8 cellular contexts compared by ENCODE assay signal in genomic region chr5:134184155-134185135, GRCh38. TPM values are rescaled to one million over a fixed set of nuclear protein-coding genes. Genes with fewer than 3 reads are reported as not detected.
DNase-seq lines count a peak whose midpoint lies in the region; ATAC-seq and TF ChIP-seq lines count a peak whose summit lies in the region.

No MANE protein-coding gene starts in this region.

- H3K4me1 Mint-ChIP-seq in activated CD8-positive, alpha-beta memory T cell treated with anti-CD3 and anti-CD28 coated beads, Interleukin-2, amount 10 ng/mL, durations not matched to agents 7 days and 5 days, result no peaks in the 10 kb centered on the region
- peaks cover 0 to 5% (median 0%) of the 10 kb centered on the region in 7 donors for H3K4me1 Mint-ChIP-seq in naive thymus-derived CD4-positive, alpha-beta T cell
- peaks cover 7% of the 10 kb centered on the region for H3K4me1 Mint-ChIP-seq in stimulated activated memory B cell treated with anti-CD40 and anti-IgM and Interleukin-4, amounts not matched to agents 10 μg/mL and 1 μg/mL and 100 μg/mL, for 72 hours

- no peaks in the 10 kb centered on the region for H3K36me3 ChIP-seq in naive thymus-derived CD4-positive, alpha-beta T cell (ENCODE audit: control insufficient read depth in 2 of 3, insufficient read depth in 3 of 3, low read length in 3 of 3)

- no peak overlapping the region for H3K27ac ChIP-seq in naive thymus-derived CD4-positive, alpha-beta T cell (ENCODE audit: low read depth, low read length)

- no peak overlapping the region for H3K27ac Mint-ChIP-seq in activated CD8-positive, alpha-beta memory T cell treated with anti-CD3 and anti-CD28 coated beads, Interleukin-2, amount 10 ng/mL, durations not matched to agents 7 days and 5 days
- peak overlapping the region in 1 of 9 donors; percentile 16 for H3K27ac Mint-ChIP-seq in naive thymus-derived CD4-positive, alpha-beta T cell
- H3K27ac Mint-ChIP-seq in stimulated activated memory B cell treated with anti-CD40 and anti-IgM and Interleukin-4, amounts not matched to agents 10 μg/mL and 1 μg/mL and 100 μg/mL, for 72 hours, result no peak overlapping the region

- peak; percentile 83 for ATAC-seq in HG03045 (IDR thresholded peaks at IDR 0.05; ENCODE audit: unreplicated experiment)
- ATAC-seq in activated CD8-positive, alpha-beta memory T cell treated with anti-CD3 and anti-CD28 coated beads, Interleukin-2, amount 10 ng/mL, durations not matched to agents 7 days and 5 days, result peak; percentile 96
- ATAC-seq in naive thymus-derived CD4-positive, alpha-beta T cell, result peak; percentile 94
- ATAC-seq in stimulated activated memory B cell treated with anti-CD40 and anti-IgM and Interleukin-4, amounts not matched to agents 10 μg/mL and 1 μg/mL and 100 μg/mL, for 72 hours, result peak; percentile 92

- no peaks in the 10 kb centered on the region for H3K4me1 ChIP-seq in naive thymus-derived CD4-positive, alpha-beta T cell (ENCODE audit: control insufficient read depth in 2 of 2, insufficient read depth in 2 of 2, low read length in 2 of 2)

- H3K36me3 Mint-ChIP-seq in activated CD8-positive, alpha-beta memory T cell treated with anti-CD3 and anti-CD28 coated beads, Interleukin-2, amount 10 ng/mL, durations not matched to agents 7 days and 5 days, result no peaks in the 10 kb centered on the region
- H3K36me3 Mint-ChIP-seq in naive thymus-derived CD4-positive, alpha-beta T cell, result no peaks in the 10 kb centered on the region
- H3K36me3 Mint-ChIP-seq in stimulated activated memory B cell treated with anti-CD40 and anti-IgM and Interleukin-4, amounts not matched to agents 10 μg/mL and 1 μg/mL and 100 μg/mL, for 72 hours, result no peaks in the 10 kb centered on the region

- no peaks in the 10 kb centered on the region for H3K27me3 ChIP-seq in naive thymus-derived CD4-positive, alpha-beta T cell (ENCODE audit: control insufficient read depth in 2 of 2, insufficient read depth in 2 of 2, low read length in 2 of 2)

- TF ChIP-seq CTCF in epithelial cell of esophagus (IDR thresholded peaks at IDR 0.05; ENCODE audit: insufficient read depth, low read depth, low read length, missing control alignments), result peak; percentile 97

- no peaks in the 10 kb centered on the region for H3K9me3 Mint-ChIP-seq in activated CD8-positive, alpha-beta memory T cell treated with anti-CD3 and anti-CD28 coated beads, Interleukin-2, amount 10 ng/mL, durations not matched to agents 7 days and 5 days (ENCODE audit: low read depth)
- H3K9me3 Mint-ChIP-seq in naive thymus-derived CD4-positive, alpha-beta T cell, result no peaks in the 10 kb centered on the region
- H3K9me3 Mint-ChIP-seq in stimulated activated memory B cell treated with anti-CD40 and anti-IgM and Interleukin-4, amounts not matched to agents 10 μg/mL and 1 μg/mL and 100 μg/mL, for 72 hours, result no peaks in the 10 kb centered on the region

- H3K4me3 ChIP-seq in epithelial cell of esophagus (ENCODE audit: low read length), result no peak overlapping the region
- H3K4me3 ChIP-seq in naive thymus-derived CD4-positive, alpha-beta T cell (ENCODE audit: low read length), result no peak overlapping the region

- no peaks in the 10 kb centered on the region for H3K9me3 ChIP-seq in naive thymus-derived CD4-positive, alpha-beta T cell (ENCODE audit: control insufficient read depth in 2 of 3, low read length in 3 of 3)

- intact Hi-C loops in naive thymus-derived CD4-positive, alpha-beta T cell (cut with micrococcal nuclease), result loop anchor here (1.0 to 2.0 kb wide), 6 partner anchors 42 to 402 kb away; partner anchors contain the start of gene PPP2CA (in 2 of the 2)

- CTCF ChIA-PET in activated CD8-positive, alpha-beta memory T cell treated with anti-CD3 and anti-CD28 coated beads, Interleukin-2, amount 10 ng/mL, durations not matched to agents 7 days and 5 days (lab: Charles Lee), result interaction anchor here (0.7 to 3.8 kb wide), 24 partner anchors 8 to 466 kb away, joined by 3 to 48 read pairs (median 3); partner anchors contain the start of gene PPP2CA
- CTCF ChIA-PET in naive thymus-derived CD4-positive, alpha-beta T cell (lab: Charles Lee), result interaction anchor here (0.5 to 4.5 kb wide), 14 partner anchors 9 to 682 kb away, joined by 3 to 30 read pairs (median 3); no protein-coding TSS in a partner anchor

- DNase-seq in NCI-H510A treated with DMSO at 0.1 percent for 48 hours (lab: John Stamatoyannopoulos, UW), result peak; percentile 14
- DNase-seq in NCI-H510A (lab: John Stamatoyannopoulos, UW), result no peak
- peak; percentile 45 to 78 for DNase-seq in NOMO-1 (lab: John Stamatoyannopoulos, UW; ENCODE audit: unreplicated experiment in 2 of 2)
- DNase-seq in activated CD8-positive, alpha-beta memory T cell treated with anti-CD3 and anti-CD28 coated beads, Interleukin-2, amount 10 ng/mL, durations not matched to agents 7 days and 5 days, result peak; percentile 84
- peak; percentile 70 for DNase-seq in epithelial cell of esophagus (ENCODE audit: low read depth)
- peak; percentile 52 to 83 (median 65) for DNase-seq in naive thymus-derived CD4-positive, alpha-beta T cell

- H3K4me3 Mint-ChIP-seq in activated CD8-positive, alpha-beta memory T cell treated with anti-CD3 and anti-CD28 coated beads, Interleukin-2, amount 10 ng/mL, durations not matched to agents 7 days and 5 days, result no peak overlapping the region
- H3K4me3 Mint-ChIP-seq in naive thymus-derived CD4-positive, alpha-beta T cell, result no peak overlapping the region
- H3K4me3 Mint-ChIP-seq in stimulated activated memory B cell treated with anti-CD40 and anti-IgM and Interleukin-4, amounts not matched to agents 10 μg/mL and 1 μg/mL and 100 μg/mL, for 72 hours, result no peak overlapping the region

- POLR2A ChIA-PET in naive thymus-derived CD4-positive, alpha-beta T cell (lab: Charles Lee), result interaction anchor here (0.8 to 3.1 kb wide), 4 partner anchors 14 to 50 kb away, joined by 3 to 16 read pairs (median 4); partner anchors contain the start of gene PPP2CA

- peaks cover 2% of the 10 kb centered on the region for H3K27me3 Mint-ChIP-seq in activated CD8-positive, alpha-beta memory T cell treated with anti-CD3 and anti-CD28 coated beads, Interleukin-2, amount 10 ng/mL, durations not matched to agents 7 days and 5 days
- peaks cover 0 to 4% (median 0%) of the 10 kb centered on the region in 5 donors for H3K27me3 Mint-ChIP-seq in naive thymus-derived CD4-positive, alpha-beta T cell
- H3K27me3 Mint-ChIP-seq in stimulated activated memory B cell treated with anti-CD40 and anti-IgM and Interleukin-4, amounts not matched to agents 10 μg/mL and 1 μg/mL and 100 μg/mL, for 72 hours, result no peaks in the 10 kb centered on the region

RNA-seq across cellular contexts. Expression of gene SKP1, which starts 7.7 kb away (rescaled TPM):
- 100 to 1,000 TPM; 172 to 189 TPM for total RNA-seq in activated CD8-positive, alpha-beta memory T cell treated with anti-CD3 and anti-CD28 coated beads, Interleukin-2, amount 10 ng/mL, durations not matched to agents 7 days and 5 days
- 100 to 1,000 TPM; 224 to 287 (median 268) TPM for total RNA-seq in naive thymus-derived CD4-positive, alpha-beta T cell
- 1,000 to 10,000 TPM; 1,257 to 1,361 TPM for polyA plus RNA-seq in naive thymus-derived CD4-positive, alpha-beta T cell

RNA-seq across cellular contexts. Expression of gene PPP2CA, which starts 41.4 kb away (rescaled TPM):
- total RNA-seq in activated CD8-positive, alpha-beta memory T cell treated with anti-CD3 and anti-CD28 coated beads, Interleukin-2, amount 10 ng/mL, durations not matched to agents 7 days and 5 days, result 100 to 1,000 TPM; 123 to 194 TPM
- total RNA-seq in naive thymus-derived CD4-positive, alpha-beta T cell, result 100 to 1,000 TPM in 3 of 5 experiments, 10 to 100 TPM in 2; 89.5 to 168 (median 132) TPM
- 100 to 1,000 TPM; 145 to 168 TPM for polyA plus RNA-seq in naive thymus-derived CD4-positive, alpha-beta T cell
